8 cellular contexts compared by ENCODE assay signal in the genomic region with DNA sequence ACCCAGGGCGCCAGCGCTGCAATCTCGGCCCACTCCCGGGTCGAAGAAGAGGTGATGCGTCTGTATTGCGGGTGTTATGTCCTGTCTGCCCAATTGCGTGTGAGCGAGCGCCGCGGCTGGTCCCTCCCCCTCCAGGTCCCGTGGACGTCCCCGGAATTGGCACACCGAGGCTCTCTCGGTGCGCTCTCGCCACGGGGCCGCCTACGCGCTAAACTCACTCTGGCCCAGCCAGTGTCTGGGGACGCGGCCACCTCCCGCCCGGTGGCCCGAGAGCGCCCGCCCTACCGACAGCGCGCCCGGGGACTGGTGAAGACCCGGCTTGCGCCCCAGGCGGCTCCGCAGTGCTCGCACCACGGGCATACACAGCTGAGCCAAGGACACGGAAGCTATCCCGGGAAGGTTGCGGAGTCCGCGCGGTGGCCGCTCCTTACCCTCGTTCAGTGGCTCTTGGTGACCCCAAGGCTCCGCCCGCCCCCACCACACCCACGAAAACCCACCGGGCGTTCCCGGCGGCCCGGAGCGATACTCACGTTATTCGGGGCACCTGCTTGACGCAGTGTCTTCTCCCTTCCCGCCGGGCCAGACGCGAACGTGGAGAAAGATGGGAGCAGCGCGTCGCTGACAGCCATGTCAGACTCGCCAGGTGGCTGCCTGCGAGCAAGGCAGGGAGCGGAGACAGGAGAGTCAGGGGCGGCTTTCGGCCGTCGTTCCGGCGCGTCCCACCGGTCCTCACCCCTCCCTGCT. TPM values are rescaled to one million over a fixed set of nuclear protein-coding genes. Genes with fewer than 3 reads are reported as not detected.
A peak's percentile ranks its signal among the peaks of the same experiment; 100 is the strongest.
DNase-seq lines count a peak whose midpoint lies in the region; ATAC-seq and TF ChIP-seq lines count a peak whose summit lies in the region.

No MANE protein-coding gene starts in this region.

- CTCF ChIA-PET in activated naive CD4-positive, alpha-beta T cell treated with anti-CD3 and anti-CD28 coated beads for 36 hours (lab: Charles Lee) = no interaction called here

- intact Hi-C loops in activated naive CD4-positive, alpha-beta T cell treated with anti-CD3 and anti-CD28 coated beads for 36 hours (cut with micrococcal nuclease) = loop anchor here (1.0 to 10.0 kb wide), 6 partner anchors 61 to 1916 kb away; a partner anchor contains a TSS

- no peak for TF ChIP-seq POLR2A in erythroblast (IDR thresholded peaks at IDR 0.05; ENCODE audit: low read length)

- H3K36me3 Mint-ChIP-seq in activated naive CD4-positive, alpha-beta T cell treated with anti-CD3 and anti-CD28 coated beads for 36 hours (ENCODE audit: low read depth) = no peaks in the 10 kb centered on the region
- peaks cover 6% of the 10 kb centered on the region for H3K36me3 Mint-ChIP-seq in T-helper 17 cell (ENCODE audit: low read depth)

- H3K4me1 ChIP-seq in mononuclear cell (ENCODE audit: insufficient read depth, low read length) = peaks cover 63% of the 10 kb centered on the region
- no peaks in the 10 kb centered on the region for H3K4me1 ChIP-seq in urinary bladder (ENCODE audit: insufficient read depth)

- H3K4me1 Mint-ChIP-seq in activated naive CD4-positive, alpha-beta T cell treated with anti-CD3 and anti-CD28 coated beads for 36 hours (ENCODE audit: low read depth) = peaks cover 7% of the 10 kb centered on the region
- H3K4me1 Mint-ChIP-seq in T-helper 17 cell = peaks cover 6% of the 10 kb centered on the region

- peak overlapping the region; percentile 94 for H3K27ac ChIP-seq in urinary bladder (ENCODE audit: low read depth)

- no peaks in the 10 kb centered on the region for H3K36me3 ChIP-seq in urinary bladder (ENCODE audit: insufficient read depth)

- H3K9me3 ChIP-seq in T-helper 17 cell (ENCODE audit: control insufficient read depth, low read length, poor library complexity, severe bottlenecking) = no peaks in the 10 kb centered on the region
- no peaks in the 10 kb centered on the region for H3K9me3 ChIP-seq in mononuclear cell (ENCODE audit: low read depth, low read length)

- H3K9me3 Mint-ChIP-seq in activated naive CD4-positive, alpha-beta T cell treated with anti-CD3 and anti-CD28 coated beads for 36 hours = no peaks in the 10 kb centered on the region

- peaks cover 64% of the 10 kb centered on the region for H3K27me3 ChIP-seq in mononuclear cell (ENCODE audit: insufficient read depth, low read length)

- no peak overlapping the region for H3K27ac Mint-ChIP-seq in activated naive CD4-positive, alpha-beta T cell treated with anti-CD3 and anti-CD28 coated beads for 36 hours
- H3K27ac Mint-ChIP-seq in T-helper 17 cell = peak overlapping the region; percentile 79

- WGBS in urinary bladder = under 1% methylated on average over 79 of the region's 79 CpGs

- ATAC-seq in T-helper 17 cell = peak; percentile 25

- H3K4me3 ChIP-seq in mononuclear cell (ENCODE audit: low read length) (peak overlapping the region; percentile 82), urinary bladder (ENCODE audit: low read depth, low read length) (peak overlapping the region; percentile 72)

- DNase-seq in activated naive CD4-positive, alpha-beta T cell treated with anti-CD3 and anti-CD28 coated beads for 36 hours = peak; percentile 25
- DNase-seq in activated naive CD4-positive, alpha-beta T cell treated with anti-CD3 and anti-CD28 coated beads, Interleukin-2, amount 50 U/mL, for 16 hours = no peak
- DNase-seq in T-helper 17 cell (no peak), erythroblast (lab: John Stamatoyannopoulos, UW) (peak; percentile 21 to 35), COLO829 (ENCODE audit: low spot score) (no peak), SHP77 (lab: John Stamatoyannopoulos, UW) (no peak)

- H3K4me3 Mint-ChIP-seq in activated naive CD4-positive, alpha-beta T cell treated with anti-CD3 and anti-CD28 coated beads for 36 hours = peak overlapping the region; percentile 65
- peak overlapping the region; percentile 90 for H3K4me3 Mint-ChIP-seq in T-helper 17 cell

- H3K27me3 Mint-ChIP-seq in activated naive CD4-positive, alpha-beta T cell treated with anti-CD3 and anti-CD28 coated beads for 36 hours (ENCODE audit: low read depth) = peaks cover 56% of the 10 kb centered on the region
- peaks cover 54% of the 10 kb centered on the region for H3K27me3 Mint-ChIP-seq in T-helper 17 cell

RNA-seq across cellular contexts. Expression of a gene that starts 1.0 kb away (rescaled TPM):
- total RNA-seq in activated naive CD4-positive, alpha-beta T cell treated with anti-CD3 and anti-CD28 coated beads for 36 hours = 1 to 10 TPM; 3.4 TPM
- total RNA-seq in T-helper 17 cell = 10 to 100 TPM; 22.1 to 55.3 TPM
- 61.5 TPM for total RNA-seq in mononuclear cell
- 39.6 TPM for total RNA-seq in urinary bladder
- polyA plus RNA-seq in urinary bladder = 89.6 TPM

Comparison
In these comparisons a context has a peak if more than half of its experiments do, and no peak if none do; other contexts are left out.
1. DNase-seq: peak in activated naive CD4-positive, alpha-beta T cell treated with anti-CD3 and anti-CD28 coated beads for 36 hours (single experiment) and erythroblast (2 of 2); none in activated naive CD4-positive, alpha-beta T cell treated with anti-CD3 and anti-CD28 coated beads, Interleukin-2, amount 50 U/mL, for 16 hours (single experiment), T-helper 17 cell (0 of 3), COLO829 (single experiment) and SHP77 (0 of 2).